In the genomic region with DNA sequence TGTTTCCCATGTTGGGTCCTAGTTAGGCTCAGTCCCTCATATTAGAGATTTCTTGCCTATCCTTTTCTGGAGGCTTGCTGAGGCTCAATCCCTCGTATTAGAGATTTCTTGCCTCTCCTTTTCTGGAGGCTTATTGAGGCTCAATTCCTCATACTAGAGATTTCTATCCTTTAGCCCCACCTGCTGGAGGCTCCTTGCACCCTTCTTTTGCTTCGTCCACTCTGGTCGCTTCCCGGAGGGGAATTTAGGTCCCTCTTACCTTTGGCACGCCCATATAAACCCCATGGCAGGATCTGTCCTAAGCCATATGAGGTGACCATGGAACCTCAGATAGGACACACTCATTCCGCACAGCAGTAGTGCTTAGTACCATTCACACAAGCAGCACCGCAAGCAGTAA, we compare ENCODE assay signal across 11 cellular contexts. TPM values are rescaled to one million over a fixed set of nuclear protein-coding genes. Genes with fewer than 3 reads are reported as not detected.
DNase-seq lines count a peak whose midpoint lies in the region; ATAC-seq, FAIRE-seq and TF ChIP-seq lines count a peak whose summit lies in the region.
"Had no signal": no experiment of that assay in that cellular context is flagged by ENCODE, and none has a peak within 500 bp of the region (broad histone marks: within the 10 kb centered on the region; RNA-seq: fewer than 3 reads in every experiment).

No MANE protein-coding gene starts in this region.

- POLR2A ChIA-PET in A549 (lab: Yijun Ruan, JAX), result no interaction called here

- H3K27ac ChIP-seq in A549, result no peak overlapping the region
- H3K27ac ChIP-seq: epithelial cell of prostate had no signal

- DNase-seq in A549 (ENCODE audit: low read depth in 1 of 2, low spot score in 1 of 2), result peak; percentile 27 to 34
- peak; percentile 60 for DNase-seq in ELR (ENCODE audit: low read depth)
- peak; percentile 42 for DNase-seq in SK-N-DZ (ENCODE audit: low spot score)
- DNase-seq in fibroblast of the aortic adventitia (ENCODE audit: low read depth), result peak; percentile 32
- no peak for DNase-seq in sciatic nerve (ENCODE audit: low spot score)
- no peak for DNase-seq in stimulated activated naive CD4-positive, alpha-beta T cell (lab: John Stamatoyannopoulos, UW)
- DNase-seq: DMS79; naive thymus-derived CD8-positive, alpha-beta T cell had no signal

- no peak for FAIRE-seq in A549 (lab: Jason Lieb, UNC)

- H3K4me3 ChIP-seq in A549, result no peak overlapping the region
- no peak overlapping the region for H3K4me3 ChIP-seq in fibroblast of the aortic adventitia (ENCODE audit: low read depth, low read length)

- peak in 1 of 2 experiments; percentile 56; a peak in 2 of 6 replicates for ATAC-seq in A549
- ATAC-seq in sciatic nerve, result no peak
- ATAC-seq in GM19455 (IDR thresholded peaks at IDR 0.05; ENCODE audit: unreplicated experiment), result no peak
- no peak for ATAC-seq in HG02973 (IDR thresholded peaks at IDR 0.05; ENCODE audit: unreplicated experiment)
- ATAC-seq: naive thymus-derived CD8-positive, alpha-beta T cell had no signal

- no peak for TF ChIP-seq POLR2A in A549 (IDR thresholded peaks at IDR 0.05; ENCODE audit: low read length)

- no peaks in the 10 kb centered on the region for H3K4me1 ChIP-seq in A549

- TF ChIP-seq RAD21 in A549 (conservative IDR thresholded peaks at IDR 0.05 in 1 of 2, IDR thresholded peaks at IDR 0.05 in 1 of 2), result peak in 1 of 2 experiments; percentile 56; a peak in 2 of 5 replicates

- CTCF ChIA-PET in A549 (lab: Yijun Ruan, JAX), result no interaction called here

- peak; percentile 12; the same call in 1 of the 3 replicates for TF ChIP-seq CTCF in A549 (IDR thresholded peaks at IDR 0.05)
- TF ChIP-seq CTCF in fibroblast of the aortic adventitia (IDR thresholded peaks at IDR 0.05; ENCODE audit: insufficient read depth, low read length), result peak; percentile 29

- H3K9me3 ChIP-seq in A549, result peaks cover 8% of the 10 kb centered on the region; the same call in 2 of the 3 replicates

- intact Hi-C loops in sciatic nerve (cut with DNase I), result no loop called here

- TF ChIP-seq EP300 in A549 (IDR thresholded peaks at IDR 0.05), result no peak

- 56% methylated on average over 7 of the region's 7 CpGs for WGBS in A549 (ENCODE audit: missing lambda C conversion rate)

- no peak overlapping the region for H3K4me2 ChIP-seq in A549

TF ChIP-seq in A549, 52 proteins besides CTCF, POLR2A, EP300 and RAD21 (continues in another document):
- TF ChIP-seq, protein P1, sequence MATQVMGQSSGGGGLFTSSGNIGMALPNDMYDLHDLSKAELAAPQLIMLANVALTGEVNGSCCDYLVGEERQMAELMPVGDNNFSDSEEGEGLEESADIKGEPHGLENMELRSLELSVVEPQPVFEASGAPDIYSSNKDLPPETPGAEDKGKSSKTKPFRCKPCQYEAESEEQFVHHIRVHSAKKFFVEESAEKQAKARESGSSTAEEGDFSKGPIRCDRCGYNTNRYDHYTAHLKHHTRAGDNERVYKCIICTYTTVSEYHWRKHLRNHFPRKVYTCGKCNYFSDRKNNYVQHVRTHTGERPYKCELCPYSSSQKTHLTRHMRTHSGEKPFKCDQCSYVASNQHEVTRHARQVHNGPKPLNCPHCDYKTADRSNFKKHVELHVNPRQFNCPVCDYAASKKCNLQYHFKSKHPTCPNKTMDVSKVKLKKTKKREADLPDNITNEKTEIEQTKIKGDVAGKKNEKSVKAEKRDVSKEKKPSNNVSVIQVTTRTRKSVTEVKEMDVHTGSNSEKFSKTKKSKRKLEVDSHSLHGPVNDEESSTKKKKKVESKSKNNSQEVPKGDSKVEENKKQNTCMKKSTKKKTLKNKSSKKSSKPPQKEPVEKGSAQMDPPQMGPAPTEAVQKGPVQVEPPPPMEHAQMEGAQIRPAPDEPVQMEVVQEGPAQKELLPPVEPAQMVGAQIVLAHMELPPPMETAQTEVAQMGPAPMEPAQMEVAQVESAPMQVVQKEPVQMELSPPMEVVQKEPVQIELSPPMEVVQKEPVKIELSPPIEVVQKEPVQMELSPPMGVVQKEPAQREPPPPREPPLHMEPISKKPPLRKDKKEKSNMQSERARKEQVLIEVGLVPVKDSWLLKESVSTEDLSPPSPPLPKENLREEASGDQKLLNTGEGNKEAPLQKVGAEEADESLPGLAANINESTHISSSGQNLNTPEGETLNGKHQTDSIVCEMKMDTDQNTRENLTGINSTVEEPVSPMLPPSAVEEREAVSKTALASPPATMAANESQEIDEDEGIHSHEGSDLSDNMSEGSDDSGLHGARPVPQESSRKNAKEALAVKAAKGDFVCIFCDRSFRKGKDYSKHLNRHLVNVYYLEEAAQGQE (IDR thresholded peaks at IDR 0.05), result no peak
- TF ChIP-seq NR3C1 (IDR thresholded peaks at IDR 0.05) (no peak), EHF (CRISPR knock-in tag; IDR thresholded peaks at IDR 0.05) (no peak), MAFK (IDR thresholded peaks at IDR 0.05; ENCODE audit: partially characterized antibody) (no peak), ESRRA (IDR thresholded peaks at IDR 0.05; ENCODE audit: borderline replicate concordance, low read length) (no peak), SREBF2 (IDR thresholded peaks at IDR 0.05) (no peak), JUN (IDR thresholded peaks at IDR 0.05) (no peak), RARB (CRISPR knock-in tag; IDR thresholded peaks at IDR 0.05) (no peak), KDM1A (IDR thresholded peaks at IDR 0.05; ENCODE audit: low read depth) (no peak), FOSB (CRISPR knock-in tag; IDR thresholded peaks at IDR 0.05) (no peak), RCOR1 (IDR thresholded peaks at IDR 0.05; ENCODE audit: low read depth, low read length) (no peak), TFCP2L1 (CRISPR knock-in tag; IDR thresholded peaks at IDR 0.05) (no peak), TP53 (CRISPR knock-in tag; IDR thresholded peaks at IDR 0.05) (no peak), FOXS1 (CRISPR knock-in tag; IDR thresholded peaks at IDR 0.05) (no peak), PHF8 (IDR thresholded peaks at IDR 0.05; ENCODE audit: borderline replicate concordance, low read depth) (no peak)

RNA-seq across cellular contexts. Expression of a gene that starts 15.9 kb away (rescaled TPM):
- polyA plus RNA-seq in A549 (2011; rRNA removed) (0.59 and 0.79 TPM in 2 replicates), A549 (2017; fragmentation: RNase III; extraction: RNeasy Plus Mini Kit Qiagen cat#74134 plus additional on column Dnase treatment) (0.63 to 1.0 TPM (median 0.91 TPM) in 3 replicates)
- 0.89 and 1.3 TPM in 2 replicates for polyA plus RNA-seq in A549 (2012; cell fraction: cytosol; rRNA removed)
- 10.1 and 12.0 TPM in 2 replicates for polyA plus RNA-seq in A549 (2012; cell fraction: nucleus; rRNA removed)
- 0.70 and 1.1 TPM in 2 replicates for polyA minus RNA-seq in A549 (2011; rRNA and poly(A)+ RNA removed)
- 0.14 and 0.31 TPM in 2 replicates for polyA plus RNA-seq in SK-N-DZ (2014; cell fraction: cytosol; rRNA removed)
- polyA plus RNA-seq in SK-N-DZ (2014; cell fraction: nucleus; rRNA removed), result 11.4 and 12.4 TPM in 2 replicates
- total RNA-seq in fibroblast of the aortic adventitia (ENCODE audit: low replicate concordance) (not detected in 2 replicates), sciatic nerve (2.0 TPM)

RNA-seq across cellular contexts. Expression of a gene that starts 24.1 kb away (rescaled TPM):
- 70.7 and 99.0 TPM in 2 replicates for polyA plus RNA-seq in A549 (2011; rRNA removed)
- polyA plus RNA-seq in A549 (2012; cell fraction: cytosol; rRNA removed), result 66.4 and 85.3 TPM in 2 replicates
- polyA plus RNA-seq in A549 (2012; cell fraction: nucleus; rRNA removed), result 25.1 and 35.4 TPM in 2 replicates
- polyA plus RNA-seq in A549 (2017; fragmentation: RNase III; extraction: RNeasy Plus Mini Kit Qiagen cat#74134 plus additional on column Dnase treatment), result 79.1 to 81.4 TPM (median 79.6 TPM) in 3 replicates
- polyA minus RNA-seq in A549 (2011; rRNA and poly(A)+ RNA removed), result 9.8 and 13.3 TPM in 2 replicates
- 157 and 169 TPM in 2 replicates for polyA plus RNA-seq in SK-N-DZ (2014; cell fraction: cytosol; rRNA removed)
- 115 and 120 TPM in 2 replicates for polyA plus RNA-seq in SK-N-DZ (2014; cell fraction: nucleus; rRNA removed)
- 51.2 and 66.8 TPM in 2 replicates for total RNA-seq in fibroblast of the aortic adventitia (ENCODE audit: low replicate concordance)
- total RNA-seq in sciatic nerve, result 31.9 TPM

RNA-seq across cellular contexts. Expression of a gene that starts 35.2 kb away (rescaled TPM):
- 26.7 and 27.1 TPM in 2 replicates for polyA plus RNA-seq in A549 (2011; rRNA removed)
- 29.9 and 35.1 TPM in 2 replicates for polyA plus RNA-seq in A549 (2012; cell fraction: cytosol; rRNA removed)
- 11.6 and 13.6 TPM in 2 replicates for polyA plus RNA-seq in A549 (2012; cell fraction: nucleus; rRNA removed)
- polyA plus RNA-seq in A549 (2017; fragmentation: RNase III; extraction: RNeasy Plus Mini Kit Qiagen cat#74134 plus additional on column Dnase treatment), result 23.9 to 29.7 TPM (median 25.3 TPM) in 3 replicates
- polyA minus RNA-seq in A549 (2011; rRNA and poly(A)+ RNA removed), result 5.5 and 5.7 TPM in 2 replicates
- 12.4 and 19.3 TPM in 2 replicates for polyA plus RNA-seq in SK-N-DZ (2014; cell fraction: cytosol; rRNA removed)
- 6.9 and 14.3 TPM in 2 replicates for polyA plus RNA-seq in SK-N-DZ (2014; cell fraction: nucleus; rRNA removed)
- total RNA-seq in fibroblast of the aortic adventitia (ENCODE audit: low replicate concordance), result 8.0 and 10.2 TPM in 2 replicates
- 53.3 TPM for total RNA-seq in sciatic nerve

RNA-seq across cellular contexts. Expression of a gene that starts 40.7 kb away (rescaled TPM):
- polyA plus RNA-seq in A549 (2011; rRNA removed) (0.03 TPM in 1 of 2 replicates, not detected in the other), A549 (2017; fragmentation: RNase III; extraction: RNeasy Plus Mini Kit Qiagen cat#74134 plus additional on column Dnase treatment) (0.04 TPM in 1 of 3 replicates, not detected in the others)
- not detected in 2 replicates for polyA plus RNA-seq in A549 (2012; cell fraction: cytosol; rRNA removed)
- 0.05 and 0.06 TPM in 2 replicates for polyA plus RNA-seq in A549 (2012; cell fraction: nucleus; rRNA removed)
- polyA minus RNA-seq in A549 (2011; rRNA and poly(A)+ RNA removed), result not detected in 2 replicates
- 0.08 and 0.16 TPM in 2 replicates for polyA plus RNA-seq in SK-N-DZ (2014; cell fraction: cytosol; rRNA removed)
- polyA plus RNA-seq in SK-N-DZ (2014; cell fraction: nucleus; rRNA removed), result 0.29 TPM in 1 of 2 replicates, not detected in the other
- total RNA-seq in fibroblast of the aortic adventitia (ENCODE audit: low replicate concordance) (18.1 and 29.8 TPM in 2 replicates), sciatic nerve (12.8 TPM)

RNA-seq across cellular contexts. Expression of a gene that starts 44.1 kb away (rescaled TPM):
- 8.9 and 11.4 TPM in 2 replicates for polyA plus RNA-seq in A549 (2011; rRNA removed)
- 8.9 and 11.9 TPM in 2 replicates for polyA plus RNA-seq in A549 (2012; cell fraction: cytosol; rRNA removed)
- polyA plus RNA-seq in A549 (2012; cell fraction: nucleus; rRNA removed), result 18.8 and 20.0 TPM in 2 replicates
- 6.3 to 6.6 TPM (median 6.5 TPM) in 3 replicates for polyA plus RNA-seq in A549 (2017; fragmentation: RNase III; extraction: RNeasy Plus Mini Kit Qiagen cat#74134 plus additional on column Dnase treatment)
- polyA minus RNA-seq in A549 (2011; rRNA and poly(A)+ RNA removed), result 16.8 and 18.2 TPM in 2 replicates
- 24.8 and 29.4 TPM in 2 replicates for polyA plus RNA-seq in SK-N-DZ (2014; cell fraction: cytosol; rRNA removed)
- 13.0 and 13.5 TPM in 2 replicates for polyA plus RNA-seq in SK-N-DZ (2014; cell fraction: nucleus; rRNA removed)
- total RNA-seq in fibroblast of the aortic adventitia (ENCODE audit: low replicate concordance), result 14.8 and 39.5 TPM in 2 replicates
- 17.0 TPM for total RNA-seq in sciatic nerve

Comparison
In these comparisons a context has a peak if more than half of its experiments do, and no peak if none do; other contexts are left out.
1. DNase-seq: peak in A549 (2 of 2), ELR (single experiment), SK-N-DZ (single experiment) and fibroblast of the aortic adventitia (single experiment); none in sciatic nerve (single experiment) and stimulated activated naive CD4-positive, alpha-beta T cell (0 of 6).